In genomic region chr13:43694265-43694664, GRCh38 we compare ENCODE assay signal across 19 cellular contexts.
DNase-seq lines count a peak whose midpoint lies in the region; ATAC-seq and TF ChIP-seq lines count a peak whose summit lies in the region.
"Had no signal": no experiment of that assay in that cellular context is flagged by ENCODE, and none has a peak within 500 bp of the region (broad histone marks: within the 10 kb centered on the region; RNA-seq: fewer than 3 reads in every experiment).

No MANE protein-coding gene starts in this region.

- H3K27me3 Mint-ChIP-seq in GM23338 (ENCODE audit: insufficient read depth, low read depth, poor library complexity): peaks cover 5% of the 10 kb centered on the region
- H3K27me3 Mint-ChIP-seq in neural progenitor cell (ENCODE audit: insufficient read depth, low read depth): peaks cover 2% of the 10 kb centered on the region
- peaks cover 8 to 38% (median 21%) of the 10 kb centered on the region in 5 donors for H3K27me3 Mint-ChIP-seq in naive thymus-derived CD4-positive, alpha-beta T cell

- H4K20me1 ChIP-seq in GM23338 (replicated peaks; ENCODE audit: insufficient read depth) (no peaks in the 10 kb centered on the region), neural progenitor cell (ENCODE audit: low read depth) (no peaks in the 10 kb centered on the region)
- H4K20me1 ChIP-seq: BLaER1 had no signal

- H3K4me3 Mint-ChIP-seq in GM23338: no peak overlapping the region
- no peak overlapping the region for H3K4me3 Mint-ChIP-seq in neural progenitor cell
- no peak overlapping the region for H3K4me3 Mint-ChIP-seq in naive thymus-derived CD4-positive, alpha-beta T cell
- H3K4me3 Mint-ChIP-seq: B cell; CD4-positive, CD25-positive, alpha-beta regulatory T cell; CD8-positive, alpha-beta T cell had no signal

- TF ChIP-seq CTCF in GM23338 (conservative IDR thresholded peaks at IDR 0.05; ENCODE audit: low read depth in 2 of 2): no peak
- no peak for TF ChIP-seq CTCF in neural progenitor cell (IDR thresholded peaks at IDR 0.05)

- H3K36me3 ChIP-seq in GM23338 (ENCODE audit: insufficient read depth): no peaks in the 10 kb centered on the region
- no peaks in the 10 kb centered on the region for H3K36me3 ChIP-seq in HUES48 (ENCODE audit: control insufficient read depth, insufficient read depth, low read length)
- H3K36me3 ChIP-seq in neural progenitor cell: no peaks in the 10 kb centered on the region
- no peaks in the 10 kb centered on the region for H3K36me3 ChIP-seq in naive thymus-derived CD4-positive, alpha-beta T cell (ENCODE audit: control insufficient read depth in 2 of 3, insufficient read depth in 3 of 3, low read length in 3 of 3)
- H3K36me3 ChIP-seq: BLaER1 had no signal

- H3K27ac Mint-ChIP-seq in GM23338 (peak overlapping the region; percentile 14; the same call in 1 of the 2 replicates), neural progenitor cell (no peak overlapping the region)
- H3K27ac Mint-ChIP-seq in naive thymus-derived CD4-positive, alpha-beta T cell: no peak overlapping the region
- H3K27ac Mint-ChIP-seq: B cell; CD4-positive, CD25-positive, alpha-beta regulatory T cell; CD8-positive, alpha-beta T cell had no signal

- POLR2A ChIA-PET in naive thymus-derived CD4-positive, alpha-beta T cell (lab: Charles Lee): no interaction called here

- H3F3A ChIP-seq in GM23338 (replicated peaks; ENCODE audit: low read depth) (no peaks in the 10 kb centered on the region), neural progenitor cell (ENCODE audit: low read depth) (no peaks in the 10 kb centered on the region)

- H3K9me3 ChIP-seq in HUES48 (ENCODE audit: control insufficient read depth, insufficient read depth, low read length) (no peaks in the 10 kb centered on the region), neural progenitor cell (ENCODE audit: low read depth) (no peaks in the 10 kb centered on the region)
- no peaks in the 10 kb centered on the region for H3K9me3 ChIP-seq in naive thymus-derived CD4-positive, alpha-beta T cell (ENCODE audit: control insufficient read depth in 2 of 3, low read length in 3 of 3)
- H3K9me3 ChIP-seq: BLaER1, Caco-2 had no signal

- ATAC-seq in GM23338: peak; percentile 76
- ATAC-seq in naive thymus-derived CD4-positive, alpha-beta T cell: no peak
- ATAC-seq: CD8-positive, alpha-beta T cell had no signal

- CTCF ChIA-PET in naive thymus-derived CD4-positive, alpha-beta T cell (lab: Charles Lee): no interaction called here

- DNase-seq in NCI-H82 (lab: John Stamatoyannopoulos, UW) (peak; percentile 17), NCI-H82 treated with DMSO at 0.1 percent for 48 hours (lab: John Stamatoyannopoulos, UW; ENCODE audit: unreplicated experiment) (no peak), GM23338 (ENCODE audit: low spot score) (peak; percentile 18), neural progenitor cell (ENCODE audit: low spot score) (no peak), DMS114 treated with DMSO at 0.1 percent for 48 hours (lab: John Stamatoyannopoulos, UW; ENCODE audit: unreplicated experiment) (no peak)
- DNase-seq in naive thymus-derived CD4-positive, alpha-beta T cell: no peak
- DNase-seq: Caco-2; CD4-positive, CD25-positive, alpha-beta regulatory T cell; CD8-positive, alpha-beta T cell; DMS53; DMS79 treated with DMSO at 0.1 percent for 48 hours; GF-D8; GOT3; HCEC 1CT had no signal

- H3K9me2 ChIP-seq in GM23338 (ENCODE audit: insufficient read depth): peaks cover 7% of the 10 kb centered on the region; the same call in 1 of the 2 replicates

- no peak overlapping the region; the same call in 1 of the 2 replicates for H2AFZ ChIP-seq in GM23338
- H2AFZ ChIP-seq in neural progenitor cell (replicated peaks): no peak overlapping the region

- H3K9me3 Mint-ChIP-seq in GM23338 (no peaks in the 10 kb centered on the region), neural progenitor cell (no peaks in the 10 kb centered on the region)
- H3K9me3 Mint-ChIP-seq in naive thymus-derived CD4-positive, alpha-beta T cell: peaks cover 0 to 3% (median 0%) of the 10 kb centered on the region in 11 donors
- H3K9me3 Mint-ChIP-seq: CD8-positive, alpha-beta T cell had no signal

- H3K36me3 Mint-ChIP-seq in GM23338 (ENCODE audit: low read depth) (no peaks in the 10 kb centered on the region), neural progenitor cell (no peaks in the 10 kb centered on the region)
- H3K36me3 Mint-ChIP-seq in naive thymus-derived CD4-positive, alpha-beta T cell: no peaks in the 10 kb centered on the region
- H3K36me3 Mint-ChIP-seq: CD4-positive, CD25-positive, alpha-beta regulatory T cell; CD8-positive, alpha-beta T cell had no signal

- H3K9ac ChIP-seq in HUES48 (ENCODE audit: low read depth, low read length) (no peak overlapping the region), neural progenitor cell (no peak overlapping the region)
- H3K9ac ChIP-seq: BLaER1 had no signal

- H3K27me3 ChIP-seq in GM23338 (ENCODE audit: insufficient read depth): 0 out of 2 replicates have a peak, but pooled peaks cover 4% of the 10 kb centered on the region
- no peaks in the 10 kb centered on the region for H3K27me3 ChIP-seq in HUES48 (ENCODE audit: control insufficient read depth, insufficient read depth, low read length)
- no peaks in the 10 kb centered on the region for H3K27me3 ChIP-seq in neural progenitor cell
- H3K27me3 ChIP-seq in naive thymus-derived CD4-positive, alpha-beta T cell (ENCODE audit: control insufficient read depth in 2 of 2, insufficient read depth in 2 of 2, low read length in 2 of 2): no peaks in the 10 kb centered on the region
- H3K27me3 ChIP-seq: BLaER1 had no signal

- intact Hi-C loops in naive thymus-derived CD4-positive, alpha-beta T cell (cut with micrococcal nuclease): no loop called here

- peaks cover 17% of the 10 kb centered on the region for H3K4me1 Mint-ChIP-seq in GM23338
- H3K4me1 Mint-ChIP-seq in neural progenitor cell: peaks cover 2% of the 10 kb centered on the region
- H3K4me1 Mint-ChIP-seq in naive thymus-derived CD4-positive, alpha-beta T cell: no peaks in the 10 kb centered on the region
- H3K4me1 Mint-ChIP-seq: B cell; CD4-positive, CD25-positive, alpha-beta regulatory T cell had no signal

- H3K4me2 ChIP-seq in GM23338 (peak overlapping the region; percentile 50), neural progenitor cell (peak overlapping the region; percentile 16)
- H3K4me2 ChIP-seq: BLaER1 had no signal

- H3K27ac ChIP-seq in GM23338 (ENCODE audit: low read depth) (no peak overlapping the region), HUES48 (ENCODE audit: low read depth, low read length) (peak overlapping the region; percentile 9), neural progenitor cell (peak overlapping the region; percentile 15)
- no peak overlapping the region for H3K27ac ChIP-seq in naive thymus-derived CD4-positive, alpha-beta T cell (ENCODE audit: low read depth, low read length)
- H3K27ac ChIP-seq: 22Rv1, BLaER1, C4-2B had no signal

- peaks cover 21% of the 10 kb centered on the region for H3K4me1 ChIP-seq in GM23338 (ENCODE audit: insufficient read depth)
- peaks cover 26% of the 10 kb centered on the region for H3K4me1 ChIP-seq in HUES48 (ENCODE audit: control insufficient read depth, insufficient read depth, low read length)
- H3K4me1 ChIP-seq in neural progenitor cell: peaks cover 17% of the 10 kb centered on the region
- H3K4me1 ChIP-seq in naive thymus-derived CD4-positive, alpha-beta T cell (ENCODE audit: control insufficient read depth in 2 of 2, insufficient read depth in 2 of 2, low read length in 2 of 2): no peaks in the 10 kb centered on the region
- H3K4me1 ChIP-seq: BLaER1 had no signal

- H3K4me3 ChIP-seq in GM23338 (peak overlapping the region; percentile 21; the same call in 1 of the 2 replicates), HUES48 (ENCODE audit: low read depth, low read length) (no peak overlapping the region), neural progenitor cell (no peak overlapping the region)
- no peak overlapping the region for H3K4me3 ChIP-seq in naive thymus-derived CD4-positive, alpha-beta T cell (ENCODE audit: low read length)
- H3K4me3 ChIP-seq: BLaER1 had no signal

- H3K79me2 ChIP-seq in GM23338 (replicated peaks; ENCODE audit: insufficient read depth) (no peaks in the 10 kb centered on the region), neural progenitor cell (ENCODE audit: low read depth) (no peaks in the 10 kb centered on the region)

TF ChIP-seq in GM23338, 12 proteins besides CTCF, POLR2A, EP300 and RAD21 (continues in another document):
- TF ChIP-seq ETS1 (IDR thresholded peaks at IDR 0.05): no peak
- no peak for TF ChIP-seq POLR2AphosphoS5 (IDR thresholded peaks at IDR 0.05; ENCODE audit: low read depth)
- TF ChIP-seq CREB1 (CRISPR knock-in tag; IDR thresholded peaks at IDR 0.05; ENCODE audit: low read depth): no peak
- no peak for TF ChIP-seq ZNF114 (CRISPR knock-in tag; IDR thresholded peaks at IDR 0.05)
- TF ChIP-seq NANOG (IDR thresholded peaks at IDR 0.05; ENCODE audit: borderline replicate concordance): no peak

Comparison
In these comparisons a context has a peak if more than half of its experiments do, and no peak if none do; other contexts are left out.
1. DNase-seq: peak in NCI-H82 (single experiment) and GM23338 (single experiment); none in NCI-H82 treated with DMSO at 0.1 percent for 48 hours (single experiment), neural progenitor cell (single experiment), DMS114 treated with DMSO at 0.1 percent for 48 hours (single experiment) and naive thymus-derived CD4-positive, alpha-beta T cell (0 of 9).
2. H3K27ac ChIP-seq: peak in HUES48 (single experiment) and neural progenitor cell (single experiment); none in GM23338 (single experiment) and naive thymus-derived CD4-positive, alpha-beta T cell (single experiment).